ENCODE assay signal across 8 cellular contexts in genomic region chr10:67764012-67764822, GRCh38.
DNase-seq lines count a peak whose midpoint lies in the region; ATAC-seq and TF ChIP-seq lines count a peak whose summit lies in the region.

No MANE protein-coding gene starts in this region.

- TF ChIP-seq POLR2A in right lobe of liver (IDR thresholded peaks at IDR 0.05): no peak

- no peaks in the 10 kb centered on the region for H3K9me3 ChIP-seq in BLaER1 treated with 17β-estradiol and CSF1 and Interleukin-3, amounts not matched to agents 10 nM and 100 nM (replicated peaks in 1 of 11)
- no peaks in the 10 kb centered on the region for H3K9me3 ChIP-seq in right lobe of liver

- POLR2A ChIA-PET in activated CD4-positive, alpha-beta memory T cell treated with anti-CD3 and anti-CD28 coated beads for 36 hours (lab: Charles Lee): interaction anchor here (1.0 to 1.2 kb wide), 5 partner anchors 9 to 85 kb away, joined by 3 to 8 read pairs (median 4); no protein-coding TSS in a partner anchor

- CTCF ChIA-PET in activated CD4-positive, alpha-beta memory T cell treated with anti-CD3 and anti-CD28 coated beads for 36 hours (lab: Charles Lee): interaction anchor here (0.6 to 6.8 kb wide), 4 partner anchors 15 to 292 kb away, joined by 3 to 46 read pairs (median 8); no protein-coding TSS in a partner anchor

- DNase-seq in NCI-H774 (lab: John Stamatoyannopoulos, UW) (peak; percentile 87), dorsolateral prefrontal cortex (peak; percentile 90 to 97 (median 94)), right lobe of liver (peak; percentile 88 to 92 (median 91))
- peak; percentile 98 for DNase-seq in activated CD4-positive, alpha-beta memory T cell treated with anti-CD3 and anti-CD28 coated beads for 36 hours
- DNase-seq in stimulated activated CD4-positive, alpha-beta T cell treated with anti-CD3 and anti-CD28 coated beads, Interleukin-4, amount 100 ng/mL, for 24 hours: peak; percentile 97

- peaks cover 2% of the 10 kb centered on the region for H3K9me3 Mint-ChIP-seq in activated CD4-positive, alpha-beta memory T cell treated with anti-CD3 and anti-CD28 coated beads for 36 hours

- H3K9ac ChIP-seq in BLaER1 treated with 17β-estradiol and CSF1 and Interleukin-3, amounts not matched to agents 10 nM and 100 nM: peak overlapping the region; percentile 85 to 96 (median 93)

- H3K36me3 Mint-ChIP-seq in activated CD4-positive, alpha-beta memory T cell treated with anti-CD3 and anti-CD28 coated beads for 36 hours: peaks cover 7% of the 10 kb centered on the region

- peaks cover 4% of the 10 kb centered on the region for H3K27me3 Mint-ChIP-seq in activated CD4-positive, alpha-beta memory T cell treated with anti-CD3 and anti-CD28 coated beads for 36 hours

- no peaks in the 10 kb centered on the region for H4K20me1 ChIP-seq in BLaER1 treated with 17β-estradiol and CSF1 and Interleukin-3, amounts not matched to agents 10 nM and 100 nM

- H3K4me3 Mint-ChIP-seq in activated CD4-positive, alpha-beta memory T cell treated with anti-CD3 and anti-CD28 coated beads for 36 hours: peak overlapping the region; percentile 78

- under 1% methylated on average over 43 of the region's 56 CpGs for WGBS in right lobe of liver (ENCODE audit: insufficient coverage, low coverage, low lambda C conversion rate, missing lambda C conversion rate)

- peak overlapping the region; percentile 65 to 83 (median 72) for H3K4me3 ChIP-seq in BLaER1 treated with 17β-estradiol and CSF1 and Interleukin-3, amounts not matched to agents 10 nM and 100 nM
- H3K4me3 ChIP-seq in dorsolateral prefrontal cortex (peak overlapping the region; percentile 57 to 98 (median 80)), right lobe of liver (peak overlapping the region; percentile 65 to 79 (median 69))

- peaks cover 11% of the 10 kb centered on the region for H3K4me1 Mint-ChIP-seq in activated CD4-positive, alpha-beta memory T cell treated with anti-CD3 and anti-CD28 coated beads for 36 hours (ENCODE audit: low read depth)

- H3K27me3 ChIP-seq in BLaER1 treated with 17β-estradiol and CSF1 and Interleukin-3, amounts not matched to agents 10 nM and 100 nM: no peaks in the 10 kb centered on the region
- no peaks in the 10 kb centered on the region for H3K27me3 ChIP-seq in dorsolateral prefrontal cortex
- no peaks in the 10 kb centered on the region for H3K27me3 ChIP-seq in right lobe of liver

- peak in 13 of 56 donors; percentile 5 to 33 (median 9) for TF ChIP-seq CTCF in dorsolateral prefrontal cortex (IDR thresholded peaks at IDR 0.05 in 54 of 56, conservative IDR thresholded peaks at IDR 0.05 in 2 of 56; ENCODE audit: low read depth in 1 of 56, partially characterized antibody in 56 of 56)
- no peak for TF ChIP-seq CTCF in right lobe of liver (IDR thresholded peaks at IDR 0.05)

- ATAC-seq in GM19438 (IDR thresholded peaks at IDR 0.05; ENCODE audit: low read depth, unreplicated experiment): peak; percentile 86
- peak; percentile 86 for ATAC-seq in HG03571 (IDR thresholded peaks at IDR 0.05; ENCODE audit: unreplicated experiment)
- ATAC-seq in right lobe of liver: peak; percentile 92 to 95 (median 93)

- peak overlapping the region; percentile 91 for H3K27ac Mint-ChIP-seq in activated CD4-positive, alpha-beta memory T cell treated with anti-CD3 and anti-CD28 coated beads for 36 hours

- no peaks in the 10 kb centered on the region for H3K36me3 ChIP-seq in BLaER1 treated with 17β-estradiol and CSF1 and Interleukin-3, amounts not matched to agents 10 nM and 100 nM
- no peaks in the 10 kb centered on the region for H3K36me3 ChIP-seq in right lobe of liver

- peak overlapping the region; percentile 71 to 91 (median 83) for H3K4me2 ChIP-seq in BLaER1 treated with 17β-estradiol and CSF1 and Interleukin-3, amounts not matched to agents 10 nM and 100 nM

- intact Hi-C loops in activated CD4-positive, alpha-beta memory T cell treated with anti-CD3 and anti-CD28 coated beads for 36 hours (cut with micrococcal nuclease): loop anchor here (1.0 to 5.0 kb wide), 5 partner anchors 27 to 151 kb away; partner anchors contain the start of genes CTNNA3 and SIRT1
- intact Hi-C loops in dorsolateral prefrontal cortex (cut with DNase I): loop anchor here (1.0 to 10.0 kb wide), 4 partner anchors 67 to 839 kb away; partner anchors contain the start of genes CTNNA3 (in 1 of the 2) and LRRTM3 (in 1 of the 2)
- intact Hi-C loops in right lobe of liver (cut with DNase I): no loop called here

- peak overlapping the region; percentile 83 to 96 (median 90) for H3K27ac ChIP-seq in BLaER1 treated with 17β-estradiol and CSF1 and Interleukin-3, amounts not matched to agents 10 nM and 100 nM
- H3K27ac ChIP-seq in dorsolateral prefrontal cortex (peak overlapping the region; percentile 85 to 100 (median 98)), right lobe of liver (peak overlapping the region; percentile 86 to 89 (median 86))

- H3K4me1 ChIP-seq in BLaER1 treated with 17β-estradiol and CSF1 and Interleukin-3, amounts not matched to agents 10 nM and 100 nM: peaks cover 0 to 26% (median 10%) of the 10 kb centered on the region in 10 experiments; a peak in 12 of 20 replicates
- peaks cover 0 to 4% (median 0%) of the 10 kb centered on the region in 4 donors for H3K4me1 ChIP-seq in right lobe of liver

Comparison
In these comparisons a context has a peak if more than half of its experiments do, and no peak if none do; other contexts are left out.
1. Peak in every context shown above with its lines: DNase-seq, ATAC-seq, H3K4me3 ChIP-seq and H3K27ac ChIP-seq.
2. intact Hi-C loops: an anchor here in activated CD4-positive, alpha-beta memory T cell treated with anti-CD3 and anti-CD28 coated beads for 36 hours (1.0 to 5.0 kb wide) and dorsolateral prefrontal cortex (1.0 to 10.0 kb wide); none called in right lobe of liver.